33 cellular contexts compared by ENCODE assay signal in the genomic region with DNA sequence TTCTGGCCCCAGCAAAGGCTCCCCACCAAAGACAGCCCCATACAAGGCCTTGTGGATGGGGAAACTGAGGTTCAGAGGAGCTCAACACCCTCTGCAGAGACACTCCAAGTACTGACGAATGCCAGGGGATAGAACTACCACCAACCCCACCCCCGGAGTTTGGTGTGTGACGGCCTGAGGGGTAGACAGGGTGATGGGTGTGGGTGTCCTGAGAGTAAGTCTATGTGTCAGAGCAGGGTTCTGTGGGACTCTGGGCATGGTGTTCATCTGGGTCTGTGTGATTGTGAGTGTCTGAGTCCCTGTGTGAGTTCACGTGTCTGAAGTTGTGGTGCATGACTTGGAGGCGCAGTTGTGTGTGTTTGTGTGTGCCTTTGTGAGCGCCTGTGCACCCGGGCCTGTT. TPM values are rescaled to one million over a fixed set of nuclear protein-coding genes. Genes with fewer than 3 reads are reported as not detected.
DNase-seq lines count a peak whose midpoint lies in the region; ATAC-seq, FAIRE-seq and TF ChIP-seq lines count a peak whose summit lies in the region.
"Had no signal": no experiment of that assay in that cellular context is flagged by ENCODE, and none has a peak within 500 bp of the region (broad histone marks: within the 10 kb centered on the region; RNA-seq: fewer than 3 reads in every experiment).

No MANE protein-coding gene starts in this region.

- no peak overlapping the region for H4K91ac ChIP-seq in neuronal stem cell (ENCODE audit: low read depth, low read length, poor library complexity)

- no peak overlapping the region for H3K4me3 ChIP-seq in HEK293 (ENCODE audit: low read depth, low read length)
- H3K4me3 ChIP-seq in hepatocyte: no peak overlapping the region
- H3K4me3 ChIP-seq in spleen: peak overlapping the region in 5 of 8 donors; percentile 16 to 78 (median 54)
- H3K4me3 ChIP-seq in small intestine (ENCODE audit: low read depth in 1 of 2, low read length in 2 of 2): no peak overlapping the region
- no peak overlapping the region for H3K4me3 ChIP-seq in neuronal stem cell (ENCODE audit: low read length in 2 of 2)
- H3K4me3 ChIP-seq: A549, thoracic aorta had no signal

- peaks cover 30% of the 10 kb centered on the region for H3K79me2 ChIP-seq in hepatocyte
- H3K79me2 ChIP-seq: parathyroid adenoma had no signal

- H3K27ac ChIP-seq in HEK293 (ENCODE audit: extremely low read depth, low read depth, low read length) (no peak overlapping the region), hepatocyte (no peak overlapping the region), spleen (no peak overlapping the region), small intestine (ENCODE audit: low read depth in 1 of 2, low read length in 1 of 2) (no peak overlapping the region), neuronal stem cell (replicated peaks; ENCODE audit: low read length) (no peak overlapping the region)
- H3K27ac ChIP-seq: A549, parathyroid adenoma, right atrium auricular region, thoracic aorta, vagina had no signal

- H3K14ac ChIP-seq in neuronal stem cell (ENCODE audit: low read length): no peak overlapping the region

- H3K4me1 Mint-ChIP-seq in activated naive CD4-positive, alpha-beta T cell treated with anti-CD3 and anti-CD28 coated beads, Interleukin-2, amount 10 ng/mL, durations not matched to agents 7 days and 5 days: peaks cover 8% of the 10 kb centered on the region

- H3K9me2 ChIP-seq in hepatocyte (replicated peaks; ENCODE audit: insufficient read depth): no peaks in the 10 kb centered on the region

- no peak overlapping the region for H3K23ac ChIP-seq in neuronal stem cell (ENCODE audit: low read depth, low read length, poor library complexity)

- H3K4me2 ChIP-seq in hepatocyte (peak overlapping the region; percentile 98), neuronal stem cell (ENCODE audit: insufficient read depth, low read length, poor library complexity, severe bottlenecking) (no peak overlapping the region)
- H3K4me2 ChIP-seq: A549 had no signal

- POLR2A ChIA-PET in HEK293 (lab: Yijun Ruan, JAX): no interaction called here

- H3K27me3 Mint-ChIP-seq in activated naive CD4-positive, alpha-beta T cell treated with anti-CD3 and anti-CD28 coated beads, Interleukin-2, amount 10 ng/mL, durations not matched to agents 7 days and 5 days: peaks cover 91% of the 10 kb centered on the region

- H3K36me3 Mint-ChIP-seq in activated naive CD4-positive, alpha-beta T cell treated with anti-CD3 and anti-CD28 coated beads, Interleukin-2, amount 10 ng/mL, durations not matched to agents 7 days and 5 days: no peaks in the 10 kb centered on the region
- H3K36me3 Mint-ChIP-seq: IgD-negative memory B cell had no signal

- no peak for TF ChIP-seq POLR2A in spleen (IDR thresholded peaks at IDR 0.05)

- H2BK12ac ChIP-seq in neuronal stem cell (ENCODE audit: low read length): no peak overlapping the region

- no peak overlapping the region for H3K27ac Mint-ChIP-seq in activated naive CD4-positive, alpha-beta T cell treated with anti-CD3 and anti-CD28 coated beads, Interleukin-2, amount 10 ng/mL, durations not matched to agents 7 days and 5 days
- H3K27ac Mint-ChIP-seq: activated T-helper 2 cell treated with anti-CD3 and anti-CD28 coated beads, Interferon-gamma antibody, Interleukin-2, Interleukin-4, amounts not matched to agents 10 μg/mL and 5 μg/mL and 100 μg/mL, durations not matched to agents 14 hours and 24 hours and 36 hours; stimulated activated naive CD8-positive, alpha-beta T cell treated with anti-CD3 and anti-CD28 coated beads, Interleukin-15, Interleukin-2, amounts not matched to agents 100 ng/mL and 50 ng/mL, for 24 hours had no signal

- H3K79me1 ChIP-seq in neuronal stem cell (ENCODE audit: low read depth, low read length): no peaks in the 10 kb centered on the region

- no peak overlapping the region for H2BK15ac ChIP-seq in neuronal stem cell (ENCODE audit: low read length)

- CTCF ChIA-PET in activated naive CD4-positive, alpha-beta T cell treated with anti-CD3 and anti-CD28 coated beads, Interleukin-2, amount 10 ng/mL, durations not matched to agents 7 days and 5 days (lab: Charles Lee): no interaction called here
- CTCF ChIA-PET in HEK293 (lab: Yijun Ruan, JAX): interaction anchor here (0.7 kb wide), 1 partner anchor 16 kb away, joined by 3 read pairs; no protein-coding TSS in a partner anchor

- no peak overlapping the region for H3K18ac ChIP-seq in neuronal stem cell (ENCODE audit: low read length)

- no peak overlapping the region for H2AK5ac ChIP-seq in neuronal stem cell (ENCODE audit: low read depth, low read length)

- TF ChIP-seq CTCF in HEK293 (tag by site-specific recombination; IDR thresholded peaks at IDR 0.05): no peak
- TF ChIP-seq CTCF in hepatocyte (IDR thresholded peaks at IDR 0.05; ENCODE audit: poor library complexity): no peak
- no peak for TF ChIP-seq CTCF in spleen (IDR thresholded peaks at IDR 0.05 in 8 of 11, conservative IDR thresholded peaks at IDR 0.05 in 3 of 11)

- ATAC-seq in GM21381 (IDR thresholded peaks at IDR 0.05; ENCODE audit: unreplicated experiment): no peak
- ATAC-seq: gastrocnemius medialis, Panc1 had no signal

- H3K9me3 ChIP-seq in HEK293 (ENCODE audit: control insufficient read depth, insufficient read depth, low read depth, low read length): no peaks in the 10 kb centered on the region
- H3K9me3 ChIP-seq in hepatocyte (ENCODE audit: low read depth): no peaks in the 10 kb centered on the region
- H3K9me3 ChIP-seq in spleen: no peaks in the 10 kb centered on the region
- no peaks in the 10 kb centered on the region for H3K9me3 ChIP-seq in small intestine (ENCODE audit: control insufficient read depth, low read depth)
- peaks cover 0 to 6% of the 10 kb centered on the region in 2 donors for H3K9me3 ChIP-seq in neuronal stem cell (replicated peaks in 1 of 2; ENCODE audit: control insufficient read depth in 2 of 2, insufficient read depth in 1 of 2, low read depth in 1 of 2, low read length in 2 of 2)
- H3K9me3 ChIP-seq: A549, Caco-2, gastrocnemius medialis, right atrium auricular region, thoracic aorta, vagina had no signal

- intact Hi-C loops in spleen (cut with DNase I; ENCODE audit: low total_unique reads): no loop called here

- H3K4me3 Mint-ChIP-seq in activated naive CD4-positive, alpha-beta T cell treated with anti-CD3 and anti-CD28 coated beads, Interleukin-2, amount 10 ng/mL, durations not matched to agents 7 days and 5 days: no peak overlapping the region
- H3K4me3 Mint-ChIP-seq: stimulated activated naive CD8-positive, alpha-beta T cell treated with anti-CD3 and anti-CD28 coated beads, Interleukin-15, Interleukin-2, amounts not matched to agents 100 ng/mL and 50 ng/mL, for 24 hours had no signal

- H3K36me3 ChIP-seq in HEK293 (ENCODE audit: control insufficient read depth in 2 of 2, insufficient read depth in 1 of 2, low read length in 2 of 2) (no peaks in the 10 kb centered on the region), hepatocyte (replicated peaks; ENCODE audit: insufficient read depth, low read depth) (no peaks in the 10 kb centered on the region), spleen (no peaks in the 10 kb centered on the region), small intestine (ENCODE audit: control insufficient read depth in 2 of 2, insufficient read depth in 2 of 2, low read length in 2 of 2) (no peaks in the 10 kb centered on the region), neuronal stem cell (replicated peaks in 1 of 2; ENCODE audit: control insufficient read depth in 2 of 2, insufficient read depth in 2 of 2, low read length in 2 of 2) (no peaks in the 10 kb centered on the region)
- H3K36me3 ChIP-seq: gastrocnemius medialis, right atrium auricular region, thoracic aorta, vagina had no signal

- no peaks in the 10 kb centered on the region for H3K4me1 ChIP-seq in HEK293 (ENCODE audit: control insufficient read depth, insufficient read depth, low read length)
- H3K4me1 ChIP-seq in hepatocyte (ENCODE audit: insufficient read depth): peaks cover 8% of the 10 kb centered on the region
- H3K4me1 ChIP-seq in spleen: peaks cover 8 to 66% (median 39%) of the 10 kb centered on the region in 6 donors
- H3K4me1 ChIP-seq in small intestine (ENCODE audit: control insufficient read depth in 2 of 2, insufficient read depth in 1 of 2, low read depth in 1 of 2, low read length in 1 of 2): no peaks in the 10 kb centered on the region
- H3K4me1 ChIP-seq in neuronal stem cell (ENCODE audit: control insufficient read depth in 2 of 2, insufficient read depth in 1 of 2, low read depth in 1 of 2, low read length in 2 of 2): peaks cover 8 to 9% of the 10 kb centered on the region in 2 donors
- H3K4me1 ChIP-seq: parathyroid adenoma had no signal

- no peak overlapping the region for H2BK120ac ChIP-seq in neuronal stem cell (ENCODE audit: low read depth, low read length)

- peaks cover under 1% of the 10 kb centered on the region for H4K20me1 ChIP-seq in hepatocyte (ENCODE audit: insufficient read depth, poor library complexity, severe bottlenecking)

- no peaks in the 10 kb centered on the region for H3K9me3 Mint-ChIP-seq in activated naive CD4-positive, alpha-beta T cell treated with anti-CD3 and anti-CD28 coated beads, Interleukin-2, amount 10 ng/mL, durations not matched to agents 7 days and 5 days
- H3K9me3 Mint-ChIP-seq: activated T-helper 2 cell treated with anti-CD3 and anti-CD28 coated beads, Interferon-gamma antibody, Interleukin-2, Interleukin-4, amounts not matched to agents 10 μg/mL and 5 μg/mL and 100 μg/mL, durations not matched to agents 14 hours and 24 hours and 36 hours; IgD-negative memory B cell; stimulated activated naive CD8-positive, alpha-beta T cell treated with anti-CD3 and anti-CD28 coated beads, Interleukin-15, Interleukin-2, amounts not matched to agents 100 ng/mL and 50 ng/mL, for 24 hours had no signal

- no peak overlapping the region for H4K8ac ChIP-seq in neuronal stem cell (ENCODE audit: low read depth, low read length)

- DNase-seq in activated naive CD4-positive, alpha-beta T cell treated with Interleukin-2 at 50 U/mL for 16 hours: peak; percentile 27
- no peak for DNase-seq in activated naive CD4-positive, alpha-beta T cell treated with anti-CD3 and anti-CD28 coated beads, Interleukin-2, amount 10 ng/mL, durations not matched to agents 7 days and 5 days
- no peak for DNase-seq in hepatocyte (ENCODE audit: low spot score)
- no peak for DNase-seq in spleen
- DNase-seq in small intestine: no peak
- no peak for DNase-seq in neuronal stem cell (ENCODE audit: low spot score)
- DNase-seq: activated CD8-positive, alpha-beta memory T cell treated with anti-CD3 and anti-CD28 coated beads, Interleukin-2, amount 50 U/mL, for 4 hours; Caco-2; central memory CD4-positive, alpha-beta T cell; dermis blood vessel endothelial cell; DND-41; gastrocnemius medialis; H7; NCI-H1092 treated with DMSO at 0.1 percent for 48 hours; NCI-H2029; NCI-H526; SHP77; SW 1271; T1000 had no signal

- 77% methylated on average over 7 of the region's 7 CpGs for WGBS in hepatocyte (ENCODE audit: low lambda C conversion rate, missing lambda C conversion rate)
- WGBS in spleen, 5 donors: 81 to 94% (median 85%) methylated on average over 6 to 7 of the region's 7 CpGs
- WGBS in small intestine, 3 donors: 82 to 87% (median 82%) methylated on average over 7 of the region's 7 CpGs
- WGBS in neuronal stem cell (ENCODE audit: extremely low coverage in 2 of 2, insufficient read length in 2 of 2, insufficient replicate concordance in 1 of 2), 2 donors: no CpG with 5 or more reads among the region's 7 CpGs

- no peak overlapping the region for H3K9ac ChIP-seq in neuronal stem cell (ENCODE audit: low read depth, low read length, poor library complexity)
- H3K9ac ChIP-seq: parathyroid adenoma had no signal

- H3K4ac ChIP-seq in neuronal stem cell (ENCODE audit: low read length): no peak overlapping the region

- no peak overlapping the region for H2AFZ ChIP-seq in hepatocyte
- no peak overlapping the region for H2AFZ ChIP-seq in neuronal stem cell (ENCODE audit: low read length)
- H2AFZ ChIP-seq: parathyroid adenoma had no signal

- H2BK5ac ChIP-seq in neuronal stem cell (ENCODE audit: low read length): no peak overlapping the region

- FAIRE-seq in small intestine (lab: Jason Lieb, UNC): no peak
- FAIRE-seq: A549, astrocyte, endometrium, GM19239 had no signal

- H3K27me3 ChIP-seq in hepatocyte (peaks cover 36% of the 10 kb centered on the region), spleen (replicated peaks in 1 of 7) (peaks cover 0 to 80% (median 43%) of the 10 kb centered on the region in 7 donors), small intestine (ENCODE audit: control insufficient read depth in 2 of 2, insufficient read depth in 2 of 2, low read length in 2 of 2) (peaks cover 3 to 10% of the 10 kb centered on the region in 2 donors), neuronal stem cell (ENCODE audit: control insufficient read depth in 3 of 3, insufficient read depth in 3 of 3, low read depth in 1 of 3, low read length in 3 of 3) (peaks cover 17 to 90% (median 60%) of the 10 kb centered on the region in 3 experiments)
- H3K27me3 ChIP-seq: vagina had no signal

RNA-seq across cellular contexts. Expression of a gene that starts 7.4 kb away (rescaled TPM):
- total RNA-seq in hepatocyte (13.9 and 14.5 TPM in 2 replicates), spleen (10 to 100 TPM in 6 of 7 donors, 1 to 10 TPM in 1; 5.1 to 38.7 (median 21.9) TPM)
- polyA plus RNA-seq in hepatocyte (29.4 and 31.0 TPM in 2 replicates), spleen (100 to 1,000 TPM in 1 of 3 donors, 10 to 100 TPM in 2; 61.8 to 190 (median 67.1) TPM), small intestine (1 to 10 TPM in 2 of 3 donors, under 1 TPM in 1; 0.67 to 5.4 (median 1.6) TPM)
- 2.2 TPM for polyA plus RNA-seq in neuronal stem cell (2013, experiment 1 of 2)
- 2.6 TPM for polyA plus RNA-seq in neuronal stem cell (2013, experiment 2 of 2)
- total RNA-seq: activated T-helper 2 cell treated with anti-CD3 and anti-CD28 coated beads, Interferon-gamma antibody, Interleukin-2, Interleukin-4, amounts not matched to agents 10 μg/mL and 5 μg/mL and 100 μg/mL, durations not matched to agents 14 hours and 24 hours and 36 hours had no signal
- polyA plus RNA-seq: IgD-negative memory B cell had no signal

RNA-seq across cellular contexts. Expression of a gene that starts 21.7 kb away (rescaled TPM):
- 5.8 and 9.5 TPM in 2 replicates for total RNA-seq in hepatocyte
- polyA plus RNA-seq in hepatocyte: 7.4 and 9.7 TPM in 2 replicates
- 10 to 100 TPM in 2 of 7 donors, 1 to 10 TPM in 5; 1.9 to 16.2 (median 7.3) TPM for total RNA-seq in spleen
- 1 to 10 TPM; 2.6 to 6.7 (median 5.3) TPM for polyA plus RNA-seq in spleen
- polyA plus RNA-seq in small intestine: 10 to 100 TPM in 1 of 3 donors, 1 to 10 TPM in 2; 1.4 to 81.6 (median 9.2) TPM
- 0.26 TPM for polyA plus RNA-seq in neuronal stem cell (2013, experiment 1 of 2)
- polyA plus RNA-seq in neuronal stem cell (2013, experiment 2 of 2): 0.25 TPM
- total RNA-seq: activated T-helper 2 cell treated with anti-CD3 and anti-CD28 coated beads, Interferon-gamma antibody, Interleukin-2, Interleukin-4, amounts not matched to agents 10 μg/mL and 5 μg/mL and 100 μg/mL, durations not matched to agents 14 hours and 24 hours and 36 hours; dermis blood vessel endothelial cell; vagina had no signal
- polyA plus RNA-seq: IgD-negative memory B cell had no signal

Comparison
In these comparisons a context has a peak if more than half of its experiments do, and no peak if none do; other contexts are left out.
1. H3K4me3 ChIP-seq: peak in spleen (5 of 8); none in HEK293 (single experiment), hepatocyte (single experiment), small intestine (0 of 2) and neuronal stem cell (0 of 2).